In the genomic region with DNA sequence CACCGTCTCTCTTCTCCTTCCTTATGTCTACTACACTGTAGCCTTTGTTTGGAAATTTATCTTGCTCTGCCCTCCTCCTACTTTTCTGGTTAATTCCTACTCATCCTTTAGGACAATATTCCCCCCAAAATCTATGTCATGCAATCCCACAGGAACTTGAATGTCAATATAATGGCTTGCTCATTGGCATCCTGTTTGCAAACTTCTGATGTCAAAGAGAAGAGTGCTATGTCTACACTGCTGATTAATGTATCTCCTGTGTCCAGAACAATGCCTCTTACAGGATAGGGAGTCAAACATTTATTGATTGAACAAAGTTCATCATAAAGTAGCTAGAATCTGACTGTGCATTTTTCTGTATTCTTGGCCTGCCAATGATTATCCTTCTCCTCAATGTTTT, we compare ENCODE assay signal across 1 cellular context.
TF ChIP-seq lines count a peak whose summit lies in the region.

No MANE protein-coding gene starts in this region.

TF ChIP-seq in HepG2, 621 proteins besides CTCF, POLR2A, EP300 and RAD21 (continued from another document and continues in another):
- TF ChIP-seq ZNF234 (CRISPR knock-in tag; conservative IDR thresholded peaks at IDR 0.05) (no peak), NFE2 (CRISPR knock-in tag; IDR thresholded peaks at IDR 0.05) (no peak), ZNF274 (CRISPR knock-in tag; IDR thresholded peaks at IDR 0.05) (no peak), ZNF24 (IDR thresholded peaks at IDR 0.05) (peak; percentile 47; the same call in 1 of the 2 replicates), MAFG (CRISPR knock-in tag; IDR thresholded peaks at IDR 0.05) (no peak), RXRB (CRISPR knock-in tag; IDR thresholded peaks at IDR 0.05; ENCODE audit: borderline replicate concordance) (peak; percentile 38; the same call in 1 of the 2 replicates), HNF4G (IDR thresholded peaks at IDR 0.05; ENCODE audit: borderline replicate concordance, low read depth, low read length) (peak; percentile 64), HNF4G (CRISPR knock-in tag; IDR thresholded peaks at IDR 0.05; ENCODE audit: borderline replicate concordance, low read depth) (no peak), GTF2F1 (IDR thresholded peaks at IDR 0.05; ENCODE audit: low read length) (no peak), RBM39 (IDR thresholded peaks at IDR 0.05; ENCODE audit: low read depth, low read length, poor library complexity, severe bottlenecking) (no peak), CBX1 (IDR thresholded peaks at IDR 0.05; ENCODE audit: low read depth) (no peak), KDM1A (CRISPR knock-in tag; IDR thresholded peaks at IDR 0.05) (0 out of 2 replicates have a peak, but pooled peaks have one; percentile 32), CREB1 (IDR thresholded peaks at IDR 0.05) (peak; percentile 40; the same call in 1 of the 2 replicates), CREB1 (CRISPR knock-in tag; IDR thresholded peaks at IDR 0.05) (peak; percentile 71), FOXA3 (CRISPR knock-in tag; IDR thresholded peaks at IDR 0.05) (peak; percentile 83), CENPT (CRISPR knock-in tag; IDR thresholded peaks at IDR 0.05; ENCODE audit: low read depth) (no peak), SP2 (CRISPR knock-in tag; IDR thresholded peaks at IDR 0.05) (no peak), ETV5 (CRISPR knock-in tag; IDR thresholded peaks at IDR 0.05; ENCODE audit: borderline replicate concordance) (peak; percentile 91), MIXL1 (CRISPR knock-in tag; IDR thresholded peaks at IDR 0.05) (peak; percentile 97), ZNF709 (CRISPR knock-in tag; IDR thresholded peaks at IDR 0.05) (no peak), ZNF670 (CRISPR knock-in tag; IDR thresholded peaks at IDR 0.05; ENCODE audit: borderline replicate concordance) (0 out of 2 replicates have a peak, but pooled peaks have one; percentile 27), ZNF138 (CRISPR knock-in tag; IDR thresholded peaks at IDR 0.05; ENCODE audit: low read depth) (no peak), ZNF589 (CRISPR knock-in tag; conservative IDR thresholded peaks at IDR 0.05) (no peak), NFKB2 (CRISPR knock-in tag; IDR thresholded peaks at IDR 0.05; ENCODE audit: borderline replicate concordance) (no peak), ZNF207 (IDR thresholded peaks at IDR 0.05; ENCODE audit: borderline replicate concordance) (no peak), ZBTB7B (CRISPR knock-in tag; IDR thresholded peaks at IDR 0.05) (0 out of 2 replicates have a peak, but pooled peaks have one; percentile 28), NFE2L2 (IDR thresholded peaks at IDR 0.05; ENCODE audit: low read length) (peak; percentile 36; the same call in 1 of the 2 replicates), HMG20A (CRISPR knock-in tag; IDR thresholded peaks at IDR 0.05; ENCODE audit: borderline replicate concordance) (peak; percentile 77; the same call in 1 of the 2 replicates), CEBPB (IDR thresholded peaks at IDR 0.05; ENCODE audit: borderline replicate concordance, low read depth, low read length) (no peak), FOXA1 (IDR thresholded peaks at IDR 0.05) (peak; percentile 54), FOXA1 (CRISPR knock-in tag; IDR thresholded peaks at IDR 0.05) (peak; percentile 80), PHF8 (CRISPR knock-in tag; IDR thresholded peaks at IDR 0.05) (no peak), SNRNP70 (IDR thresholded peaks at IDR 0.05; ENCODE audit: low read depth, low read length) (no peak), ADNP (CRISPR knock-in tag; IDR thresholded peaks at IDR 0.05) (no peak), ATF1 (CRISPR knock-in tag; IDR thresholded peaks at IDR 0.05) (peak; percentile 42; the same call in 1 of the 2 replicates), ZNF225 (CRISPR knock-in tag; IDR thresholded peaks at IDR 0.05) (no peak), ZNF761 (CRISPR knock-in tag; conservative IDR thresholded peaks at IDR 0.05) (no peak), TCF7 (IDR thresholded peaks at IDR 0.05; ENCODE audit: low read depth) (peak; percentile 76), KLF12 (CRISPR knock-in tag; IDR thresholded peaks at IDR 0.05; ENCODE audit: borderline replicate concordance) (no peak), KMT2B (CRISPR knock-in tag; IDR thresholded peaks at IDR 0.05) (no peak), SMAD3 (CRISPR knock-in tag; IDR thresholded peaks at IDR 0.05) (0 out of 2 replicates have a peak, but pooled peaks have one; percentile 32), ISL2 (CRISPR knock-in tag; IDR thresholded peaks at IDR 0.05) (peak; percentile 71), RARA (CRISPR knock-in tag; IDR thresholded peaks at IDR 0.05) (peak; percentile 54; the same call in 1 of the 2 replicates)
- TF ChIP-seq, protein P1, sequence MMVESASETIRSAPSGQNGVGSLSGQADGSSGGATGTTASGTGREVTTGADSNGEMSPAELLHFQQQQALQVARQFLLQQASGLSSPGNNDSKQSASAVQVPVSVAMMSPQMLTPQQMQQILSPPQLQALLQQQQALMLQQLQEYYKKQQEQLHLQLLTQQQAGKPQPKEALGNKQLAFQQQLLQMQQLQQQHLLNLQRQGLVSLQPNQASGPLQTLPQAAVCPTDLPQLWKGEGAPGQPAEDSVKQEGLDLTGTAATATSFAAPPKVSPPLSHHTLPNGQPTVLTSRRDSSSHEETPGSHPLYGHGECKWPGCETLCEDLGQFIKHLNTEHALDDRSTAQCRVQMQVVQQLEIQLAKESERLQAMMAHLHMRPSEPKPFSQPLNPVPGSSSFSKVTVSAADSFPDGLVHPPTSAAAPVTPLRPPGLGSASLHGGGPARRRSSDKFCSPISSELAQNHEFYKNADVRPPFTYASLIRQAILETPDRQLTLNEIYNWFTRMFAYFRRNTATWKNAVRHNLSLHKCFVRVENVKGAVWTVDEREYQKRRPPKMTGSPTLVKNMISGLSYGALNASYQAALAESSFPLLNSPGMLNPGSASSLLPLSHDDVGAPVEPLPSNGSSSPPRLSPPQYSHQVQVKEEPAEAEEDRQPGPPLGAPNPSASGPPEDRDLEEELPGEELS (CRISPR knock-in tag; IDR thresholded peaks at IDR 0.05): peak; percentile 77
- TF ChIP-seq, protein P2, sequence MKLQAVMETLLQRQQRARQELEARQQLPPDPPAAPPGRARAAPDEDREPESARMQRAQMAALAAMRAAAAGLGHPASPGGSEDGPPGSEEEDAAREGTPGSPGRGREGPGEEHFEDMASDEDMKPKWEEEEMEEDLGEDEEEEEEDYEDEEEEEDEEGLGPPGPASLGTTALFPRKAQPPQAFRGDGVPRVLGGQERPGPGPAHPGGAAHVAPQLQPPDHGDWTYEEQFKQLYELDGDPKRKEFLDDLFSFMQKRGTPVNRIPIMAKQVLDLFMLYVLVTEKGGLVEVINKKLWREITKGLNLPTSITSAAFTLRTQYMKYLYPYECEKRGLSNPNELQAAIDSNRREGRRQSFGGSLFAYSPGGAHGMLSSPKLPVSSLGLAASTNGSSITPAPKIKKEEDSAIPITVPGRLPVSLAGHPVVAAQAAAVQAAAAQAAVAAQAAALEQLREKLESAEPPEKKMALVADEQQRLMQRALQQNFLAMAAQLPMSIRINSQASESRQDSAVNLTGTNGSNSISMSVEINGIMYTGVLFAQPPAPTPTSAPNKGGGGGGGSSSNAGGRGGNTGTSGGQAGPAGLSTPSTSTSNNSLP (IDR thresholded peaks at IDR 0.05; ENCODE audit: low read depth, low read length): peak; percentile 99
- TF ChIP-seq, protein P3, sequence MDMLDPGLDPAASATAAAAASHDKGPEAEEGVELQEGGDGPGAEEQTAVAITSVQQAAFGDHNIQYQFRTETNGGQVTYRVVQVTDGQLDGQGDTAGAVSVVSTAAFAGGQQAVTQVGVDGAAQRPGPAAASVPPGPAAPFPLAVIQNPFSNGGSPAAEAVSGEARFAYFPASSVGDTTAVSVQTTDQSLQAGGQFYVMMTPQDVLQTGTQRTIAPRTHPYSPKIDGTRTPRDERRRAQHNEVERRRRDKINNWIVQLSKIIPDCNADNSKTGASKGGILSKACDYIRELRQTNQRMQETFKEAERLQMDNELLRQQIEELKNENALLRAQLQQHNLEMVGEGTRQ (IDR thresholded peaks at IDR 0.05; ENCODE audit: low read depth, low read length): no peak
- TF ChIP-seq, protein P3 (CRISPR knock-in tag; IDR thresholded peaks at IDR 0.05; ENCODE audit: borderline replicate concordance): no peak
- TF ChIP-seq, protein P4, sequence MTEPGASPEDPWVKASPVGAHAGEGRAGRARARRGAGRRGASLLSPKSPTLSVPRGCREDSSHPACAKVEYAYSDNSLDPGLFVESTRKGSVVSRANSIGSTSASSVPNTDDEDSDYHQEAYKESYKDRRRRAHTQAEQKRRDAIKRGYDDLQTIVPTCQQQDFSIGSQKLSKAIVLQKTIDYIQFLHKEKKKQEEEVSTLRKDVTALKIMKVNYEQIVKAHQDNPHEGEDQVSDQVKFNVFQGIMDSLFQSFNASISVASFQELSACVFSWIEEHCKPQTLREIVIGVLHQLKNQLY (CRISPR knock-in tag; IDR thresholded peaks at IDR 0.05): 0 out of 2 replicates have a peak, but pooled peaks have one; percentile 33
- TF ChIP-seq, protein P5, sequence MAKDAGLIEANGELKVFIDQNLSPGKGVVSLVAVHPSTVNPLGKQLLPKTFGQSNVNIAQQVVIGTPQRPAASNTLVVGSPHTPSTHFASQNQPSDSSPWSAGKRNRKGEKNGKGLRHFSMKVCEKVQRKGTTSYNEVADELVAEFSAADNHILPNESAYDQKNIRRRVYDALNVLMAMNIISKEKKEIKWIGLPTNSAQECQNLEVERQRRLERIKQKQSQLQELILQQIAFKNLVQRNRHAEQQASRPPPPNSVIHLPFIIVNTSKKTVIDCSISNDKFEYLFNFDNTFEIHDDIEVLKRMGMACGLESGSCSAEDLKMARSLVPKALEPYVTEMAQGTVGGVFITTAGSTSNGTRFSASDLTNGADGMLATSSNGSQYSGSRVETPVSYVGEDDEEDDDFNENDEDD (CRISPR knock-in tag; IDR thresholded peaks at IDR 0.05; ENCODE audit: borderline replicate concordance): no peak
- TF ChIP-seq, protein P6, sequence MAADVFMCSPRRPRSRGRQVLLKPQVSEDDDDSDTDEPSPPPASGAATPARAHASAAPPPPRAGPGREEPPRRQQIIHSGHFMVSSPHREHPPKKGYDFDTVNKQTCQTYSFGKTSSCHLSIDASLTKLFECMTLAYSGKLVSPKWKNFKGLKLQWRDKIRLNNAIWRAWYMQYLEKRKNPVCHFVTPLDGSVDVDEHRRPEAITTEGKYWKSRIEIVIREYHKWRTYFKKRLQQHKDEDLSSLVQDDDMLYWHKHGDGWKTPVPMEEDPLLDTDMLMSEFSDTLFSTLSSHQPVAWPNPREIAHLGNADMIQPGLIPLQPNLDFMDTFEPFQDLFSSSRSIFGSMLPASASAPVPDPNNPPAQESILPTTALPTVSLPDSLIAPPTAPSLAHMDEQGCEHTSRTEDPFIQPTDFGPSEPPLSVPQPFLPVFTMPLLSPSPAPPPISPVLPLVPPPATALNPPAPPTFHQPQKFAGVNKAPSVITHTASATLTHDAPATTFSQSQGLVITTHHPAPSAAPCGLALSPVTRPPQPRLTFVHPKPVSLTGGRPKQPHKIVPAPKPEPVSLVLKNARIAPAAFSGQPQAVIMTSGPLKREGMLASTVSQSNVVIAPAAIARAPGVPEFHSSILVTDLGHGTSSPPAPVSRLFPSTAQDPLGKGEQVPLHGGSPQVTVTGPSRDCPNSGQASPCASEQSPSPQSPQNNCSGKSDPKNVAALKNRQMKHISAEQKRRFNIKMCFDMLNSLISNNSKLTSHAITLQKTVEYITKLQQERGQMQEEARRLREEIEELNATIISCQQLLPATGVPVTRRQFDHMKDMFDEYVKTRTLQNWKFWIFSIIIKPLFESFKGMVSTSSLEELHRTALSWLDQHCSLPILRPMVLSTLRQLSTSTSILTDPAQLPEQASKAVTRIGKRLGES (CRISPR knock-in tag; IDR thresholded peaks at IDR 0.05; ENCODE audit: borderline replicate concordance): no peak
- TF ChIP-seq, protein P7, sequence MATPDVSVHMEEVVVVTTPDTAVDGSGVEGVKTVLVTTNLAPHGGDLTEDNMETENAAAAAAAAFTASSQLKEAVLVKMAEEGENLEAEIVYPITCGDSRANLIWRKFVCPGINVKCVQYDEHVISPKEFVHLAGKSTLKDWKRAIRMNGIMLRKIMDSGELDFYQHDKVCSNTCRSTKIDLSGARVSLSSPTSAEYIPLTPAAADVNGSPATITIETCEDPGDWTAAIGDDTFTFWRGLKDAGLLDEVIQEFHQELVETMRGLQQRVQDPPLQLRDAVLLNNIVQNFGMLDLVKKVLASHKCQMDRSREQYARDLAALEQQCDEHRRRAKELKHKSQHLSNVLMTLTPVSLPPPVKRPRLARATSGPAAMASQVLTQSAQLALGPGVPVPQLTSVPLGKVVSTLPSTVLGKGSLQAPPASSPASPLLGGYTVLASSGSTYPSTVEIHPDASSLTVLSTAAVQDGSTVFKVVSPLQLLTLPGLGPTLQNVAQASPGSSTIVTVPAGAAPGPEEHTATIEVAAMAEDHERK (CRISPR knock-in tag; IDR thresholded peaks at IDR 0.05; ENCODE audit: low read depth): 0 out of 2 replicates have a peak, but pooled peaks have one; percentile 19
- TF ChIP-seq, protein P8, sequence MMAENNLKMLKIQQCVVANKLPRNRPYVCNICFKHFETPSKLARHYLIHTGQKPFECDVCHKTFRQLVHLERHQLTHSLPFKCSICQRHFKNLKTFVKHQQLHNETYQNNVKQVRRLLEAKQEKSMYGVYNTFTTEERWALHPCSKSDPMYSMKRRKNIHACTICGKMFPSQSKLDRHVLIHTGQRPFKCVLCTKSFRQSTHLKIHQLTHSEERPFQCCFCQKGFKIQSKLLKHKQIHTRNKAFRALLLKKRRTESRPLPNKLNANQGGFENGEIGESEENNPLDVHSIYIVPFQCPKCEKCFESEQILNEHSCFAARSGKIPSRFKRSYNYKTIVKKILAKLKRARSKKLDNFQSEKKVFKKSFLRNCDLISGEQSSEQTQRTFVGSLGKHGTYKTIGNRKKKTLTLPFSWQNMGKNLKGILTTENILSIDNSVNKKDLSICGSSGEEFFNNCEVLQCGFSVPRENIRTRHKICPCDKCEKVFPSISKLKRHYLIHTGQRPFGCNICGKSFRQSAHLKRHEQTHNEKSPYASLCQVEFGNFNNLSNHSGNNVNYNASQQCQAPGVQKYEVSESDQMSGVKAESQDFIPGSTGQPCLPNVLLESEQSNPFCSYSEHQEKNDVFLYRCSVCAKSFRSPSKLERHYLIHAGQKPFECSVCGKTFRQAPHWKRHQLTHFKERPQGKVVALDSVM (CRISPR knock-in tag; IDR thresholded peaks at IDR 0.05): no peak
- TF ChIP-seq, protein P9, sequence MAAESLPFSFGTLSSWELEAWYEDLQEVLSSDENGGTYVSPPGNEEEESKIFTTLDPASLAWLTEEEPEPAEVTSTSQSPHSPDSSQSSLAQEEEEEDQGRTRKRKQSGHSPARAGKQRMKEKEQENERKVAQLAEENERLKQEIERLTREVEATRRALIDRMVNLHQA (CRISPR knock-in tag; IDR thresholded peaks at IDR 0.05): no peak
